Comparison of ENCODE assay signal across 8 cellular contexts in the genomic region with DNA sequence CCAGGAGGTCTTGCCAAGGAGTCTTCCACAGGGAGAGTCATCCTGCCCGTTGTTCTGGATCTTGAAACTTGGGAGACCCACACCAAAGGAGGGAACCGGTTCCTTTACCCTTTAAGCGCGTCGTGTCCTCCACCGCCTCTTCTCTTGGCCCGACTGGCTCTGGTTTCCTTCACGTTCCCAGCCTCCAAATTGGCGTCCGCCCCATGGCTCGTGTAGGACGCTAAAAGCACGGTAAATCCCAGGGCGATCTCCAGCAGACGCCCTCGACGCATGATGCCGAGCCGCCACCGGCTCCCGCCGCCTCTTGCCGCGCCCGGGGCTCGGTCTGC. TPM values are rescaled to one million over a fixed set of nuclear protein-coding genes. Genes with fewer than 3 reads are reported as not detected.
DNase-seq lines count a peak whose midpoint lies in the region; ATAC-seq and TF ChIP-seq lines count a peak whose summit lies in the region.

No MANE protein-coding gene starts in this region.

- peak overlapping the region; percentile 15 for H3K4me3 Mint-ChIP-seq in CD8-positive, alpha-beta T cell
- peak overlapping the region; percentile 25 for H3K4me3 Mint-ChIP-seq in activated naive CD8-positive, alpha-beta T cell treated with anti-CD3 and anti-CD28 coated beads for 36 hours

- DNase-seq in CD8-positive, alpha-beta T cell: no peak
- DNase-seq in HAP-1 (ENCODE audit: low spot score in 2 of 2) (no peak), activated gamma-delta T cell (lab: John Stamatoyannopoulos, UW) (no peak), glomerular visceral epithelial cell (ENCODE audit: extremely low spot score) (no peak), DMS114 treated with DMSO at 0.1 percent for 48 hours (lab: John Stamatoyannopoulos, UW; ENCODE audit: unreplicated experiment) (no peak)
- no peak for DNase-seq in activated naive CD8-positive, alpha-beta T cell treated with anti-CD3 and anti-CD28 coated beads for 36 hours

- CTCF ChIA-PET in CD8-positive, alpha-beta T cell (lab: Charles Lee): no interaction called here

- H3K4me1 ChIP-seq in CD8-positive, alpha-beta T cell (ENCODE audit: insufficient read depth, low read length): no peaks in the 10 kb centered on the region
- H3K4me1 ChIP-seq in HAP-1 (peaks cover 14% of the 10 kb centered on the region), subcutaneous abdominal adipose tissue (ENCODE audit: control insufficient read depth in 5 of 5, insufficient read depth in 5 of 5, low read length in 5 of 5) (peaks cover 2 to 67% (median 56%) of the 10 kb centered on the region in 5 donors)

- POLR2A ChIA-PET in CD8-positive, alpha-beta T cell (lab: Charles Lee): no interaction called here

- TF ChIP-seq CTCF in CD8-positive, alpha-beta T cell (IDR thresholded peaks at IDR 0.05): no peak

- peak overlapping the region; percentile 76 to 89 (median 81) for H3K9ac ChIP-seq in subcutaneous abdominal adipose tissue (ENCODE audit: low read length in 5 of 5)

- H3K9me3 Mint-ChIP-seq in CD8-positive, alpha-beta T cell: no peaks in the 10 kb centered on the region
- H3K9me3 Mint-ChIP-seq in activated naive CD8-positive, alpha-beta T cell treated with anti-CD3 and anti-CD28 coated beads for 36 hours: no peaks in the 10 kb centered on the region

- intact Hi-C loops in CD8-positive, alpha-beta T cell (cut with DNase I, micrococcal nuclease): no loop called here

- no peaks in the 10 kb centered on the region for H3K36me3 Mint-ChIP-seq in CD8-positive, alpha-beta T cell
- H3K36me3 Mint-ChIP-seq in activated naive CD8-positive, alpha-beta T cell treated with anti-CD3 and anti-CD28 coated beads for 36 hours: no peaks in the 10 kb centered on the region

- H3K27me3 ChIP-seq in CD8-positive, alpha-beta T cell (ENCODE audit: insufficient read depth, low read length): no peaks in the 10 kb centered on the region
- no peaks in the 10 kb centered on the region for H3K27me3 ChIP-seq in HAP-1 (ENCODE audit: low read depth)
- H3K27me3 ChIP-seq in subcutaneous abdominal adipose tissue (ENCODE audit: control insufficient read depth in 5 of 5, insufficient read depth in 4 of 5, low read length in 5 of 5): peaks cover 0 to 3% (median 0%) of the 10 kb centered on the region in 5 donors

- peaks cover 6% of the 10 kb centered on the region for H3K4me1 Mint-ChIP-seq in CD8-positive, alpha-beta T cell (ENCODE audit: low read depth)
- no peaks in the 10 kb centered on the region for H3K4me1 Mint-ChIP-seq in activated naive CD8-positive, alpha-beta T cell treated with anti-CD3 and anti-CD28 coated beads for 36 hours

- in situ Hi-C loops in HAP-1 (cut with MboI; ENCODE audit: low sequenced_read_pairs): no loop called here

- H3K27ac ChIP-seq in CD8-positive, alpha-beta T cell (ENCODE audit: low read depth, low read length): no peak overlapping the region
- H3K27ac ChIP-seq in subcutaneous abdominal adipose tissue (ENCODE audit: low read depth, low read length): peak overlapping the region; percentile 93

- H3K36me3 ChIP-seq in CD8-positive, alpha-beta T cell (ENCODE audit: insufficient read depth, low read length): no peaks in the 10 kb centered on the region
- H3K36me3 ChIP-seq in HAP-1 (replicated peaks) (no peaks in the 10 kb centered on the region), subcutaneous abdominal adipose tissue (ENCODE audit: control insufficient read depth in 5 of 5, insufficient read depth in 5 of 5, low read length in 5 of 5) (no peaks in the 10 kb centered on the region)

- ATAC-seq in CD8-positive, alpha-beta T cell: no peak

- no peaks in the 10 kb centered on the region for H3K9me3 ChIP-seq in CD8-positive, alpha-beta T cell (ENCODE audit: low read length)
- H3K9me3 ChIP-seq in HAP-1 (no peaks in the 10 kb centered on the region), iPS-18c (ENCODE audit: control insufficient read depth, insufficient read depth, low read length) (no peaks in the 10 kb centered on the region), subcutaneous abdominal adipose tissue (ENCODE audit: control insufficient read depth in 5 of 5, low read length in 5 of 5) (no peaks in the 10 kb centered on the region)

- H3K27me3 Mint-ChIP-seq in CD8-positive, alpha-beta T cell (ENCODE audit: low read depth): peaks cover 30% of the 10 kb centered on the region
- H3K27me3 Mint-ChIP-seq in activated naive CD8-positive, alpha-beta T cell treated with anti-CD3 and anti-CD28 coated beads for 36 hours: peaks cover 51% of the 10 kb centered on the region

- H3K4me3 ChIP-seq in CD8-positive, alpha-beta T cell (ENCODE audit: low read depth, low read length): no peak overlapping the region
- H3K4me3 ChIP-seq in HAP-1 (peak overlapping the region; percentile 69), iPS-18c (ENCODE audit: insufficient read depth, low read depth, low read length) (peak overlapping the region; percentile 78), subcutaneous abdominal adipose tissue (ENCODE audit: low read depth in 1 of 5, low read length in 5 of 5) (peak overlapping the region; percentile 87 to 93 (median 90))

- no peak overlapping the region for H3K27ac Mint-ChIP-seq in CD8-positive, alpha-beta T cell
- H3K27ac Mint-ChIP-seq in activated naive CD8-positive, alpha-beta T cell treated with anti-CD3 and anti-CD28 coated beads for 36 hours: no peak overlapping the region

RNA-seq across cellular contexts. Expression of a gene that starts 1.0 kb away (rescaled TPM):
- under 1 TPM; 0.11 to 0.27 TPM for total RNA-seq in CD8-positive, alpha-beta T cell
- under 1 TPM; 0.22 to 0.29 TPM for total RNA-seq in activated naive CD8-positive, alpha-beta T cell treated with anti-CD3 and anti-CD28 coated beads for 36 hours
